13 cellular contexts compared by ENCODE assay signal in the genomic region with DNA sequence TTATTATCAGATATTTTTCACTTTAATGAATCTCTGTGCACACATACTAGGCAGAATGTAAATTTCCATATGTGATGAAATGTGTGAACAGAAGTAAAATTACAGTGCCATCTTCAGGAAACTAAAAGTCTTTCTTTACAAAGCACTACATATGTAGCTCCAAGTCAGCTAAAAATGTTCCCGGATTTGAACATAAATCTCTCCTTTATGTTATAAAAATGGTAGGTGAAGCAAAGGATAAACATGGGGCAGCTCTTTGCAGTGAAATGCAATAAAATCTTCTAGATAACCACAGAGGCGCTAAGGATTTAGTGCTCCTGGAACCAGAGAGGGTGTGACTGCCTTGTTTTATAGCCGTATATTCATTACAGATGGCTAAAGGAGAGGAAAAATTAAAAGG.
A peak's percentile ranks its signal among the peaks of the same experiment; 100 is the strongest.
DNase-seq lines count a peak whose midpoint lies in the region; ATAC-seq, FAIRE-seq and TF ChIP-seq lines count a peak whose summit lies in the region.
"Had no signal": no experiment of that assay in that cellular context is flagged by ENCODE, and none has a peak within 500 bp of the region (broad histone marks: within the 10 kb centered on the region; RNA-seq: fewer than 3 reads in every experiment).

No MANE protein-coding gene starts in this region.

- peak; percentile 29 for FAIRE-seq in keratinocyte (lab: Jason Lieb, UNC)
- FAIRE-seq: GM18507 had no signal

- in situ Hi-C loops in SK-MEL-5 (cut with HindIII; ENCODE audit: low pct_unique_long_range_greater_than_20kb, low sequenced_read_pairs) = no loop called here

- no peak overlapping the region for H3K27ac ChIP-seq in 22Rv1
- no peak overlapping the region for H3K27ac ChIP-seq in keratinocyte (ENCODE audit: control insufficient read depth, insufficient read depth, low read length)
- H3K27ac ChIP-seq in effector memory CD4-positive, alpha-beta T cell (ENCODE audit: insufficient read depth, low read length, poor library complexity, severe bottlenecking) = no peak overlapping the region
- H3K27ac ChIP-seq: GM23248, upper lobe of left lung had no signal

- H3K4me3 ChIP-seq in keratinocyte (ENCODE audit: control insufficient read depth in 2 of 3, extremely low read depth in 1 of 3, insufficient read depth in 2 of 3, low read depth in 1 of 3, low read length in 3 of 3) = no peak overlapping the region
- H3K4me3 ChIP-seq in effector memory CD4-positive, alpha-beta T cell (ENCODE audit: insufficient read depth, low read depth, low read length, poor library complexity, severe bottlenecking) = no peak overlapping the region
- H3K4me3 ChIP-seq: GM23248, upper lobe of left lung had no signal

- H2AFZ ChIP-seq in keratinocyte (ENCODE audit: control insufficient read depth, low read length) = no peak overlapping the region
- H2AFZ ChIP-seq: GM23248 had no signal

- peak; percentile 21; the same call in 1 of the 2 replicates for TF ChIP-seq CTCF in 22Rv1 (IDR thresholded peaks at IDR 0.05)
- no peak for TF ChIP-seq CTCF in keratinocyte (optimal IDR thresholded peaks at IDR 0.05 in 1 of 3, IDR thresholded peaks at IDR 0.05 in 1 of 3, conservative IDR thresholded peaks at IDR 0.05 in 1 of 3; ENCODE audit: extremely low read depth in 1 of 3, insufficient read depth in 2 of 3, low read length in 3 of 3)

- no peaks in the 10 kb centered on the region for H3K79me2 ChIP-seq in keratinocyte (ENCODE audit: control insufficient read depth, insufficient read depth, low read length)

- DNase-seq in HT-29 (ENCODE audit: low spot score) = peak; percentile 16
- DNase-seq in SK-MEL-5 (ENCODE audit: low read depth, low spot score) = peak; percentile 44
- no peak for DNase-seq in keratinocyte (ENCODE audit: low read depth, low spot score)
- no peak for DNase-seq in HPDE6-E6E7 (ENCODE audit: extremely low spot score)
- DNase-seq in effector memory CD4-positive, alpha-beta T cell = no peak
- DNase-seq in UCSD-AML1 (lab: John Stamatoyannopoulos, UW; ENCODE audit: unreplicated experiment) = no peak
- DNase-seq: activated naive CD8-positive, alpha-beta T cell treated with anti-CD3 and anti-CD28 coated beads for 36 hours; GM23248; SHP77; upper lobe of left lung had no signal

- H4K20me1 ChIP-seq in keratinocyte (ENCODE audit: control insufficient read depth, extremely low read depth, insufficient read depth, low read length) = no peaks in the 10 kb centered on the region

- H3K9me3 ChIP-seq in keratinocyte (ENCODE audit: control insufficient read depth, low read depth, low read length) = no peaks in the 10 kb centered on the region
- no peaks in the 10 kb centered on the region for H3K9me3 ChIP-seq in effector memory CD4-positive, alpha-beta T cell (ENCODE audit: control insufficient read depth, low read length)
- H3K9me3 ChIP-seq: upper lobe of left lung had no signal

- no peak overlapping the region for H3K4me2 ChIP-seq in keratinocyte (ENCODE audit: control insufficient read depth, extremely low read depth, insufficient read depth, low read depth, low read length)

- H3K27me3 ChIP-seq in keratinocyte (ENCODE audit: control insufficient read depth, extremely low read depth, insufficient read depth, low read length) = no peaks in the 10 kb centered on the region
- H3K27me3 ChIP-seq in effector memory CD4-positive, alpha-beta T cell (replicated peaks; ENCODE audit: control insufficient read depth, insufficient read depth, low read length, poor library complexity, severe bottlenecking) = no peaks in the 10 kb centered on the region
- H3K27me3 ChIP-seq: upper lobe of left lung had no signal

- no peaks in the 10 kb centered on the region for H3K36me3 ChIP-seq in keratinocyte (ENCODE audit: control insufficient read depth in 2 of 2, extremely low read depth in 1 of 2, insufficient read depth in 2 of 2, low read length in 2 of 2)
- H3K36me3 ChIP-seq in effector memory CD4-positive, alpha-beta T cell (ENCODE audit: control insufficient read depth, insufficient read depth, low read length) = no peaks in the 10 kb centered on the region
- H3K36me3 ChIP-seq: upper lobe of left lung had no signal

- ATAC-seq in HG03469 (IDR thresholded peaks at IDR 0.05; ENCODE audit: unreplicated experiment) = no peak

- H3K9ac ChIP-seq in keratinocyte (ENCODE audit: control insufficient read depth, extremely low read depth, insufficient read depth, low read length) = no peak overlapping the region
- H3K9ac ChIP-seq: GM23248 had no signal

- dilution Hi-C loops in keratinocyte (cut with MboI; ENCODE audit: extremely low pct_ligation_motif_present, low sequenced_read_pairs) = no loop called here

- no peaks in the 10 kb centered on the region for H3K9me1 ChIP-seq in keratinocyte (ENCODE audit: control insufficient read depth, extremely low read depth, insufficient read depth, low read length)

- peaks cover 20% of the 10 kb centered on the region for H3K4me1 ChIP-seq in keratinocyte (ENCODE audit: control insufficient read depth, extremely low read depth, insufficient read depth, low read length)
- no peaks in the 10 kb centered on the region for H3K4me1 ChIP-seq in effector memory CD4-positive, alpha-beta T cell (ENCODE audit: control insufficient read depth, insufficient read depth, low read length, poor library complexity, severe bottlenecking)
- H3K4me1 ChIP-seq: upper lobe of left lung had no signal

Comparison
In these comparisons a context has a peak if more than half of its experiments do, and no peak if none do; other contexts are left out.
1. DNase-seq: peak in HT-29 (single experiment) and SK-MEL-5 (single experiment); none in keratinocyte (single experiment), HPDE6-E6E7 (single experiment), effector memory CD4-positive, alpha-beta T cell (0 of 3) and UCSD-AML1 (single experiment).